In the genomic region with DNA sequence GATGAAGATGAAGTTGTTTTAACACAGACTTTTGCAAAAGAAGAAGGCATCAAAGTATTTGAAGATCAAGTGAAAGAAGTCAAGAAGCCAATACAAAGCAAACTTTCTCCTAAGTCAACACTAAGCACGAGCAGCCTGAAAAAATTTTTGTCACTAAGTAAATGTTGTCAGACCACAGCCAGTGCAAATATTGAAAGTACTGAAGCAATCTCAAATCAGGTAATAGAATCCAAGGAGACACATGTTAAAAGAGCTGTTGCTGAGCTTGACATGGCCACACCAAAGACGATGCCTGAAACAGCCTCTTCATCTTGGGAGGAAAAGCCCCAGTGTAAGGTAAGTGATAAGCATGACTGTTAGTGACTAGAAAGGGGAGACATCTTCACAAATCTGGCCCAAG, we compare ENCODE assay signal across 23 cellular contexts.
DNase-seq lines count a peak whose midpoint lies in the region; ATAC-seq and TF ChIP-seq lines count a peak whose summit lies in the region.
"Had no signal": no experiment of that assay in that cellular context is flagged by ENCODE, and none has a peak within 500 bp of the region (broad histone marks: within the 10 kb centered on the region; RNA-seq: fewer than 3 reads in every experiment).

No MANE protein-coding gene starts in this region.

- in situ Hi-C loops in T47D (cut with HindIII; ENCODE audit: low pct_unique_long_range_greater_than_20kb, low sequenced_read_pairs), result no loop called here

- TF ChIP-seq POLR2A in breast epithelium (IDR thresholded peaks at IDR 0.05), result no peak
- no peak for TF ChIP-seq POLR2A in body of pancreas (IDR thresholded peaks at IDR 0.05)
- no peak for TF ChIP-seq POLR2A in right lobe of liver (IDR thresholded peaks at IDR 0.05)
- TF ChIP-seq POLR2A in lower leg skin (IDR thresholded peaks at IDR 0.05), result no peak
- no peak for TF ChIP-seq POLR2A in erythroblast (IDR thresholded peaks at IDR 0.05; ENCODE audit: low read length)

- H3K4me1 ChIP-seq in breast epithelium (no peaks in the 10 kb centered on the region), body of pancreas (peaks cover 8% of the 10 kb centered on the region), right lobe of liver (no peaks in the 10 kb centered on the region)
- H3K4me1 ChIP-seq: BLaER1 treated with 17β-estradiol and CSF1 and Interleukin-3, amounts not matched to agents 10 nM and 100 nM; Peyer's patch; SJSA1 had no signal

- 18 to 23% methylated on average over 2 of the region's 2 CpGs for WGBS in body of pancreas, 2 donors
- WGBS in right lobe of liver (ENCODE audit: insufficient coverage, low coverage, low lambda C conversion rate, missing lambda C conversion rate), result 15% methylated on average over 2 of the region's 2 CpGs
- 82 to 89% methylated on average over 2 of the region's 2 CpGs for WGBS in lower leg skin, 2 donors

- no peaks in the 10 kb centered on the region for H3K27me3 ChIP-seq in breast epithelium
- H3K27me3 ChIP-seq in body of pancreas, result no peaks in the 10 kb centered on the region
- H3K27me3 ChIP-seq in right lobe of liver, result no peaks in the 10 kb centered on the region
- H3K27me3 ChIP-seq: BLaER1 treated with 17β-estradiol and CSF1 and Interleukin-3, amounts not matched to agents 10 nM and 100 nM; Peyer's patch; SJSA1 had no signal

- H3K4me3 ChIP-seq in breast epithelium (no peak overlapping the region), body of pancreas (no peak overlapping the region), right lobe of liver (no peak overlapping the region), lower leg skin (ENCODE audit: low read depth, poor library complexity, severe bottlenecking) (no peak overlapping the region)
- H3K4me3 ChIP-seq: BLaER1 treated with 17β-estradiol and CSF1 and Interleukin-3, amounts not matched to agents 10 nM and 100 nM; Peyer's patch; SJSA1 had no signal

- H3K9me3 ChIP-seq in breast epithelium, result peaks cover 3 to 7% of the 10 kb centered on the region in 2 donors
- no peaks in the 10 kb centered on the region for H3K9me3 ChIP-seq in body of pancreas
- H3K9me3 ChIP-seq in right lobe of liver, result no peaks in the 10 kb centered on the region
- H3K9me3 ChIP-seq: Peyer's patch, SJSA1 had no signal

- H3K27ac ChIP-seq in breast epithelium, result no peak overlapping the region
- H3K27ac ChIP-seq in body of pancreas, result no peak overlapping the region
- H3K27ac ChIP-seq in right lobe of liver, result no peak overlapping the region
- H3K27ac ChIP-seq: BLaER1 treated with 17β-estradiol and CSF1 and Interleukin-3, amounts not matched to agents 10 nM and 100 nM; Peyer's patch; SJSA1 had no signal

- intact Hi-C loops in breast epithelium (cut with DNase I; ENCODE audit: low total_unique reads) (no loop called here), body of pancreas (cut with DNase I) (no loop called here), right lobe of liver (cut with DNase I) (no loop called here), lower leg skin (cut with DNase I; ENCODE audit: low total_unique reads) (no loop called here)

- TF ChIP-seq CTCF in breast epithelium (IDR thresholded peaks at IDR 0.05), result no peak
- no peak for TF ChIP-seq CTCF in body of pancreas (IDR thresholded peaks at IDR 0.05)
- no peak for TF ChIP-seq CTCF in right lobe of liver (IDR thresholded peaks at IDR 0.05)
- no peak for TF ChIP-seq CTCF in lower leg skin (IDR thresholded peaks at IDR 0.05)

- peak; percentile 64 for ATAC-seq in body of pancreas
- ATAC-seq in right lobe of liver, result peak; percentile 82 to 96 (median 89)

- peak; percentile 4 to 74 for DNase-seq in T47D (ENCODE audit: low read depth in 1 of 2, low spot score in 1 of 2)
- DNase-seq in breast epithelium (ENCODE audit: low spot score in 2 of 2), result no peak
- DNase-seq in body of pancreas, result peak in 3 of 4 donors; percentile 7 to 19 (median 8)
- no peak for DNase-seq in right lobe of liver
- no peak for DNase-seq in lower leg skin (ENCODE audit: low spot score in 2 of 2)
- DNase-seq in NOMO-1 treated with dmso at 0.1 percent for 144 hours (lab: John Stamatoyannopoulos, UW; ENCODE audit: unreplicated experiment), result no peak
- DNase-seq in erythroblast (lab: John Stamatoyannopoulos, UW), result no peak
- DNase-seq: 8988T; CD4-positive, alpha-beta memory T cell; DMS153; GDM1; H7; KG1; NCI-H1092 treated with DMSO at 0.1 percent for 48 hours; NCI-H146; NCI-H2029 treated with DMSO at 0.1 percent for 48 hours; NCI-H345; NCI-H524; NCI-H774; NK-92 treated with Interleukin-12 subunit alpha and Interleukin-12 subunit beta, amount 100 ng/mL, for 24 hours; Peyer's patch had no signal

- no peaks in the 10 kb centered on the region for H3K36me3 ChIP-seq in breast epithelium
- no peaks in the 10 kb centered on the region for H3K36me3 ChIP-seq in body of pancreas (replicated peaks in 1 of 2; ENCODE audit: insufficient read depth in 1 of 2, low read depth in 2 of 2)
- H3K36me3 ChIP-seq in right lobe of liver, result no peaks in the 10 kb centered on the region
- H3K36me3 ChIP-seq: BLaER1 treated with 17β-estradiol and CSF1 and Interleukin-3, amounts not matched to agents 10 nM and 100 nM; Peyer's patch; SJSA1 had no signal

Comparison
In these comparisons a context has a peak if more than half of its experiments do, and no peak if none do; other contexts are left out.
1. DNase-seq: peak in T47D (2 of 2) and body of pancreas (3 of 4); none in breast epithelium (0 of 2), right lobe of liver (0 of 3), lower leg skin (0 of 2), NOMO-1 treated with dmso at 0.1 percent for 144 hours (single experiment) and erythroblast (0 of 2).